19 cellular contexts compared by ENCODE assay signal in genomic region chr17:58510075-58510474, GRCh38. TPM values are rescaled to one million over a fixed set of nuclear protein-coding genes. Genes with fewer than 3 reads are reported as not detected.
"Had no signal": no experiment of that assay in that cellular context is flagged by ENCODE, and none has a peak within 500 bp of the region (broad histone marks: within the 10 kb centered on the region; RNA-seq: fewer than 3 reads in every experiment).

No MANE protein-coding gene starts in this region.

- H3K4me2 ChIP-seq: SK-N-SH had no signal

- H3K4me3 ChIP-seq: adrenal gland, esophagus squamous epithelium, tibial artery, uterus had no signal

- H3K4me1 ChIP-seq: uterus had no signal

- H3K9ac ChIP-seq: SK-N-SH had no signal

- H3K9me3 ChIP-seq: adrenal gland, esophagus squamous epithelium, SK-N-SH, tibial artery, uterus had no signal

- H3K36me3 ChIP-seq: uterus had no signal

- H3K4me3 Mint-ChIP-seq: naive thymus-derived CD8-positive, alpha-beta T cell; T-cell had no signal

- FAIRE-seq: bronchial epithelial cell had no signal

- H3K27ac ChIP-seq: adrenal gland, esophagus squamous epithelium, tibial artery, uterus had no signal

- H3K27me3 Mint-ChIP-seq: naive thymus-derived CD8-positive, alpha-beta T cell; T-cell had no signal

- DNase-seq: activated CD4-positive, alpha-beta T cell treated with anti-CD3 and anti-CD28 coated beads, Interleukin-2, amount 50 U/mL, for 1 hour; activated naive CD4-positive, alpha-beta T cell treated with anti-CD3 and anti-CD28 coated beads, Interleukin-2, amount 50 U/mL, for 16 hours; adrenal gland; cerebellar nuclear complex; cortex of kidney; esophagus squamous epithelium; left ventricle myocardium superior; mesenchymal stem cell; naive thymus-derived CD8-positive, alpha-beta T cell; SK-N-SH; stimulated activated CD4-positive, alpha-beta T cell treated with anti-CD3 and anti-CD28 coated beads, Interleukin-4, amount 100 ng/mL, for 24 hours; stimulated activated naive CD4-positive, alpha-beta T cell; substantia nigra; T-cell; tibial artery; uterus had no signal

- H3K9me3 Mint-ChIP-seq: naive thymus-derived CD8-positive, alpha-beta T cell; T-cell had no signal

- ATAC-seq: activated CD4-positive, CD25-positive, alpha-beta regulatory T cell treated with anti-CD3 and anti-CD28 coated beads, Interleukin-2, amount 50 U/mL, for 24 hours; left ventricle myocardium superior; naive thymus-derived CD8-positive, alpha-beta T cell; sciatic nerve; T-cell had no signal

- H3K27me3 ChIP-seq: adrenal gland, esophagus squamous epithelium, tibial artery, uterus had no signal

- H3K27ac Mint-ChIP-seq: T-cell had no signal

RNA-seq across cellular contexts. Expression of gene HSF5, which starts 21.9 kb away (rescaled TPM):
- total RNA-seq: adrenal gland, bronchial epithelial cell, left ventricle myocardium superior had no signal
- polyA plus RNA-seq: SK-N-SH had no signal
